Comparison of ENCODE assay signal across 8 cellular contexts in the genomic region with DNA sequence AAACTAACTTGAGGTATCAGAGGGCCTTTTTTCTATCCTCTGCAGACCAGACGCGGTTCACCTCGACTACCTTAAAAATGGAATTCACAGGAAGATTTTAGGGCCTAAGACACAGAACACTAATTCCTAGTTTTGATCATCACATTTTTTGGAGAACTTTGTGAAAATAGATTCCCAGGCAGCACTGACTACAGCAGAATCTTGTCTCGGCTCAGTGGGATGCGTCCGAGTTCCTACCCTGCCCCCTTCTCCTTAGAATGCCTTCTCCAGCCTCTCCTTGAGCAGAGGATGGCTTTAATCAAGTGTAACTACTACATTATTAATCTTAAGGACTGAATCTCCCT. TPM values are rescaled to one million over a fixed set of nuclear protein-coding genes. Genes with fewer than 3 reads are reported as not detected.
DNase-seq lines count a peak whose midpoint lies in the region; ATAC-seq and TF ChIP-seq lines count a peak whose summit lies in the region.

No MANE protein-coding gene starts in this region.

- no peaks in the 10 kb centered on the region for H3K79me1 ChIP-seq in neuronal stem cell (ENCODE audit: low read depth, low read length)

- no peaks in the 10 kb centered on the region for H3K36me3 ChIP-seq in NT2/D1 (ENCODE audit: insufficient read depth, insufficient read length, low read length)
- no peaks in the 10 kb centered on the region for H3K36me3 ChIP-seq in neuronal stem cell (replicated peaks in 1 of 2; ENCODE audit: control insufficient read depth in 2 of 2, insufficient read depth in 2 of 2, low read length in 2 of 2)

- H3K9ac ChIP-seq in NT2/D1 (ENCODE audit: insufficient read length, low read depth) = peak overlapping the region; percentile 17
- no peak overlapping the region for H3K9ac ChIP-seq in neuronal stem cell (ENCODE audit: low read depth, low read length, poor library complexity)

- DNase-seq in NT2/D1 (ENCODE audit: low read depth, low spot score) = no peak
- DNase-seq in effector memory CD8-positive, alpha-beta T cell = no peak
- DNase-seq in neuronal stem cell (ENCODE audit: low spot score) = no peak
- no peak for DNase-seq in HUDEP-2 (lab: John Stamatoyannopoulos, UW; ENCODE audit: unreplicated experiment in 76 of 76)
- no peak for DNase-seq in NCI-H1436 (lab: John Stamatoyannopoulos, UW)
- no peak for DNase-seq in NCI-H446 treated with DMSO at 0.1 percent for 48 hours (lab: John Stamatoyannopoulos, UW)

- no peak overlapping the region for H3K4me2 ChIP-seq in neuronal stem cell (ENCODE audit: insufficient read depth, low read length, poor library complexity, severe bottlenecking)

- no peak overlapping the region for H2AK5ac ChIP-seq in neuronal stem cell (ENCODE audit: low read depth, low read length)

- peaks cover 8 to 25% of the 10 kb centered on the region in 2 donors for H3K4me1 Mint-ChIP-seq in effector memory CD8-positive, alpha-beta T cell (ENCODE audit: low read depth in 2 of 2)

- H3K9me3 ChIP-seq in NT2/D1 (ENCODE audit: insufficient read depth, low read length) (peaks cover 14% of the 10 kb centered on the region), neuronal stem cell (replicated peaks in 1 of 2; ENCODE audit: control insufficient read depth in 2 of 2, insufficient read depth in 1 of 2, low read depth in 1 of 2, low read length in 2 of 2) (peaks cover 4% of the 10 kb centered on the region in 2 donors)

- H3K27me3 Mint-ChIP-seq in effector memory CD8-positive, alpha-beta T cell = no peaks in the 10 kb centered on the region

- H3K27me3 ChIP-seq in NT2/D1 (ENCODE audit: insufficient read depth, insufficient read length) (no peaks in the 10 kb centered on the region), neuronal stem cell (ENCODE audit: control insufficient read depth in 3 of 3, insufficient read depth in 3 of 3, low read depth in 1 of 3, low read length in 3 of 3) (peaks cover 0 to 6% (median 0%) of the 10 kb centered on the region in 3 experiments)

- no peak overlapping the region for H2BK12ac ChIP-seq in neuronal stem cell (ENCODE audit: low read length)

- no peak overlapping the region for H4K8ac ChIP-seq in neuronal stem cell (ENCODE audit: low read depth, low read length)

- no peak for TF ChIP-seq CTCF in C4-2B (conservative IDR thresholded peaks at IDR 0.05)

- H3K4me1 ChIP-seq in NT2/D1 (ENCODE audit: insufficient read depth, insufficient read length) (no peaks in the 10 kb centered on the region), neuronal stem cell (ENCODE audit: control insufficient read depth in 2 of 2, insufficient read depth in 1 of 2, low read depth in 1 of 2, low read length in 2 of 2) (no peaks in the 10 kb centered on the region)

- H3K27ac ChIP-seq in C4-2B (peak overlapping the region; percentile 87), neuronal stem cell (replicated peaks; ENCODE audit: low read length) (no peak overlapping the region)

- no CpG with 5 or more reads among the region's 6 CpGs for WGBS in neuronal stem cell (ENCODE audit: extremely low coverage in 2 of 2, insufficient read length in 2 of 2, insufficient replicate concordance in 1 of 2), 2 donors

- ATAC-seq in effector memory CD8-positive, alpha-beta T cell (replicated peaks) = no peak
- no peak for ATAC-seq in HG03108 (IDR thresholded peaks at IDR 0.05; ENCODE audit: unreplicated experiment)

- no peak overlapping the region for H2BK5ac ChIP-seq in neuronal stem cell (ENCODE audit: low read length)

- H3K4me3 ChIP-seq in NT2/D1 (ENCODE audit: insufficient read length, low read depth) (peak overlapping the region; percentile 88), neuronal stem cell (ENCODE audit: low read length in 2 of 2) (no peak overlapping the region)

- H3K14ac ChIP-seq in neuronal stem cell (ENCODE audit: low read length) = no peak overlapping the region

- no peak overlapping the region for H3K23ac ChIP-seq in neuronal stem cell (ENCODE audit: low read depth, low read length, poor library complexity)

- no peak overlapping the region for H2BK120ac ChIP-seq in neuronal stem cell (ENCODE audit: low read depth, low read length)

- H3K4ac ChIP-seq in neuronal stem cell (ENCODE audit: low read length) = no peak overlapping the region

- H3K36me3 Mint-ChIP-seq in effector memory CD8-positive, alpha-beta T cell (ENCODE audit: insufficient read depth) = peaks cover 28% of the 10 kb centered on the region

- H3K9me3 Mint-ChIP-seq in effector memory CD8-positive, alpha-beta T cell = peaks cover 0 to 2% of the 10 kb centered on the region in 2 donors

- H3K4me3 Mint-ChIP-seq in effector memory CD8-positive, alpha-beta T cell = peak overlapping the region; percentile 92 to 94

- H3K27ac Mint-ChIP-seq in effector memory CD8-positive, alpha-beta T cell = peak overlapping the region; percentile 94

- no peak overlapping the region for H2BK15ac ChIP-seq in neuronal stem cell (ENCODE audit: low read length)

- H4K91ac ChIP-seq in neuronal stem cell (ENCODE audit: low read depth, low read length, poor library complexity) = no peak overlapping the region

- no peak overlapping the region for H3K18ac ChIP-seq in neuronal stem cell (ENCODE audit: low read length)

- H2AFZ ChIP-seq in neuronal stem cell (ENCODE audit: low read length) = peak overlapping the region; percentile 70

RNA-seq across cellular contexts. Expression of a gene that starts 0.4 kb away (rescaled TPM):
- 2.2 TPM for polyA plus RNA-seq in neuronal stem cell (2013, experiment 1 of 2)
- 2.0 TPM for polyA plus RNA-seq in neuronal stem cell (2013, experiment 2 of 2)

RNA-seq across cellular contexts. Expression of a gene that starts 4.1 kb away (rescaled TPM):
- polyA plus RNA-seq in neuronal stem cell (2013, experiment 1 of 2) = 0.38 TPM
- 0.44 TPM for polyA plus RNA-seq in neuronal stem cell (2013, experiment 2 of 2)

RNA-seq across cellular contexts. Expression of a gene that starts 7.9 kb away (rescaled TPM):
- polyA plus RNA-seq in neuronal stem cell (2013, experiment 1 of 2) = 12.0 TPM
- polyA plus RNA-seq in neuronal stem cell (2013, experiment 2 of 2) = 12.9 TPM

RNA-seq across cellular contexts. Expression of a gene that starts 47.4 kb away (rescaled TPM):
- polyA plus RNA-seq in neuronal stem cell (2013, experiment 1 of 2) = 0.04 TPM
- polyA plus RNA-seq in neuronal stem cell (2013, experiment 2 of 2) = 0.01 TPM

RNA-seq across cellular contexts. Expression of a gene that starts 47.5 kb away (rescaled TPM):
- 5.8 TPM for polyA plus RNA-seq in neuronal stem cell (2013, experiment 1 of 2)
- polyA plus RNA-seq in neuronal stem cell (2013, experiment 2 of 2) = 6.1 TPM
